Comparison of ENCODE assay signal across 9 cellular contexts in genomic region chr17:77644981-77645380, GRCh38.
DNase-seq lines count a peak whose midpoint lies in the region; ATAC-seq and TF ChIP-seq lines count a peak whose summit lies in the region.
"Had no signal": no experiment of that assay in that cellular context is flagged by ENCODE, and none has a peak within 500 bp of the region (broad histone marks: within the 10 kb centered on the region; RNA-seq: fewer than 3 reads in every experiment).

No MANE protein-coding gene starts in this region.

- ATAC-seq in T-cell (replicated peaks in 1 of 4) (peak; percentile 51 to 72 (median 64)), GM18861 (IDR thresholded peaks at IDR 0.05; ENCODE audit: unreplicated experiment) (no peak), HG03025 (IDR thresholded peaks at IDR 0.05; ENCODE audit: low FRiP score, unreplicated experiment) (no peak)

- peak overlapping the region; percentile 75 to 93 (median 89) for H3K4me3 Mint-ChIP-seq in CD8-positive, alpha-beta memory T cell
- peak overlapping the region; percentile 70 to 73 (median 71) for H3K4me3 Mint-ChIP-seq in T-cell
- H3K4me3 Mint-ChIP-seq in progenitor cell of endocrine pancreas (ENCODE audit: low read depth) = no peak overlapping the region

- H3K4me1 Mint-ChIP-seq in CD8-positive, alpha-beta memory T cell = peaks cover 17 to 34% (median 31%) of the 10 kb centered on the region in 3 donors
- H3K4me1 Mint-ChIP-seq in T-cell = peaks cover 16 to 25% (median 17%) of the 10 kb centered on the region in 3 donors
- no peaks in the 10 kb centered on the region for H3K4me1 Mint-ChIP-seq in progenitor cell of endocrine pancreas (ENCODE audit: low read depth)

- POLR2A ChIA-PET in CD8-positive, alpha-beta memory T cell (lab: Charles Lee) = interaction anchor here (0.7 to 1.1 kb wide), 3 partner anchors 9 to 313 kb away, joined by 3 to 15 read pairs (median 4); partner anchors contain the start of gene TNRC6C
- POLR2A ChIA-PET in T-cell (lab: Charles Lee) = no interaction called here

- H3K36me3 Mint-ChIP-seq in CD8-positive, alpha-beta memory T cell = no peaks in the 10 kb centered on the region
- H3K36me3 Mint-ChIP-seq in T-cell = no peaks in the 10 kb centered on the region
- H3K36me3 Mint-ChIP-seq in progenitor cell of endocrine pancreas (ENCODE audit: insufficient read depth) = peaks cover 4% of the 10 kb centered on the region

- peak; percentile 30 to 76 (median 41) for DNase-seq in CD8-positive, alpha-beta memory T cell
- DNase-seq in T-cell (peak in 28 of 34 experiments; percentile 14 to 54 (median 32)), progenitor cell of endocrine pancreas (ENCODE audit: low spot score, unreplicated experiment) (no peak), superior temporal gyrus (ENCODE audit: extremely low spot score) (no peak), OCI-M1 (lab: John Stamatoyannopoulos, UW) (no peak)
- peak; percentile 30 for DNase-seq in activated gamma-delta T cell treated with anti-CD3 and anti-CD28 coated beads, Interleukin-2, amount 50 U/mL, for 16 hours (ENCODE audit: low read depth)
- DNase-seq: right lobe of liver had no signal

- TF ChIP-seq CTCF in progenitor cell of endocrine pancreas (IDR thresholded peaks at IDR 0.05; ENCODE audit: unreplicated experiment) = peak; percentile 35

- peaks cover 2 to 5% of the 10 kb centered on the region in 2 donors for H3K27me3 Mint-ChIP-seq in CD8-positive, alpha-beta memory T cell
- H3K27me3 Mint-ChIP-seq in T-cell = peaks cover 0 to under 1% of the 10 kb centered on the region in 2 donors
- H3K27me3 Mint-ChIP-seq in progenitor cell of endocrine pancreas = peaks cover 41% of the 10 kb centered on the region

- H3K4me1 ChIP-seq in CD8-positive, alpha-beta memory T cell (ENCODE audit: insufficient read depth, low read length) = peaks cover 21% of the 10 kb centered on the region
- H3K4me1 ChIP-seq: right lobe of liver had no signal

- H3K36me3 ChIP-seq in CD8-positive, alpha-beta memory T cell (ENCODE audit: insufficient read depth, low read length) = no peaks in the 10 kb centered on the region
- H3K36me3 ChIP-seq: right lobe of liver had no signal

- H3K27ac Mint-ChIP-seq in CD8-positive, alpha-beta memory T cell = peak overlapping the region; percentile 51 to 94 (median 90)
- H3K27ac Mint-ChIP-seq in T-cell (peak overlapping the region; percentile 57 to 76), progenitor cell of endocrine pancreas (no peak overlapping the region)

- H3K9me3 Mint-ChIP-seq in CD8-positive, alpha-beta memory T cell = no peaks in the 10 kb centered on the region
- no peaks in the 10 kb centered on the region for H3K9me3 Mint-ChIP-seq in T-cell
- peaks cover 17% of the 10 kb centered on the region for H3K9me3 Mint-ChIP-seq in progenitor cell of endocrine pancreas (ENCODE audit: low read depth)

- no peak overlapping the region for H3K27ac ChIP-seq in CD8-positive, alpha-beta memory T cell (ENCODE audit: low read depth, low read length)
- H3K27ac ChIP-seq: right lobe of liver had no signal

- CTCF ChIA-PET in CD8-positive, alpha-beta memory T cell (lab: Charles Lee) = interaction anchor here (0.8 to 4.5 kb wide), 24 partner anchors 12 to 374 kb away, joined by 3 to 43 read pairs (median 3); no protein-coding TSS in a partner anchor
- CTCF ChIA-PET in T-cell (lab: Charles Lee) = interaction anchor here (0.6 to 1.1 kb wide), 7 partner anchors 12 to 1585 kb away, joined by 3 to 5 read pairs (median 3); no protein-coding TSS in a partner anchor

- peak overlapping the region; percentile 18 for H3K4me3 ChIP-seq in CD8-positive, alpha-beta memory T cell (ENCODE audit: low read length)
- H3K4me3 ChIP-seq: right lobe of liver had no signal

- H3K27me3 ChIP-seq in CD8-positive, alpha-beta memory T cell (ENCODE audit: insufficient read depth, low read length, poor library complexity, severe bottlenecking) = no peaks in the 10 kb centered on the region
- H3K27me3 ChIP-seq: right lobe of liver had no signal

- no peaks in the 10 kb centered on the region for H3K9me3 ChIP-seq in CD8-positive, alpha-beta memory T cell (ENCODE audit: low read length)
- H3K9me3 ChIP-seq: right lobe of liver had no signal

Comparison
In these comparisons a context has a peak if more than half of its experiments do, and no peak if none do; other contexts are left out.
1. DNase-seq: peak in CD8-positive, alpha-beta memory T cell (5 of 5), T-cell (28 of 34) and activated gamma-delta T cell treated with anti-CD3 and anti-CD28 coated beads, Interleukin-2, amount 50 U/mL, for 16 hours (single experiment); none in progenitor cell of endocrine pancreas (single experiment), superior temporal gyrus (single experiment) and OCI-M1 (single experiment).
2. ATAC-seq: peak in T-cell (4 of 4); none in GM18861 (single experiment) and HG03025 (single experiment).